1 cellular context compared by ENCODE assay signal in the genomic region with DNA sequence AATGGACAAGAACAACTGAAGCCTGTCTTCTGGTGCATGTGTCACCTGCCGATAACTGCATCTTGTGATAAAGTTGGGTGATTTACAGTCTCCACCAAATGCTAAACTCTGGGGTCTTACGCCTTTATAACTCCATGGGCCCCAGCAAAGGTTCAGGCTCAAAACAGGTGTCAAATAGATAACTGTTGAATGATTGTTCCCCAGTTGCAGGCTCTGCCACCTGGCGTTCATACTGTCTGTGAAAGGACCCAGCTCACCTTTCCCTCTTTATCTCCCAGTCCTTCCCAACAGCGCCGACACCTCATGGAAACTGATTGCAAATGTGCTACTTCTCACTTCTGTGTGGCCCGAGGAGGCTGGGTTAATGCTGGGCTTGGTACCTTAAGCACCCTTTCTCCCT.
TF ChIP-seq lines count a peak whose summit lies in the region.

No MANE protein-coding gene starts in this region.

TF ChIP-seq in GM12878, 131 proteins besides CTCF, POLR2A, EP300 and RAD21:
- TF ChIP-seq TBL1XR1 (IDR thresholded peaks at IDR 0.05; ENCODE audit: low read depth, low read length) (no peak), TAF1 (IDR thresholded peaks at IDR 0.05; ENCODE audit: borderline replicate concordance, low read depth, low read length) (no peak), POLR2AphosphoS2 (IDR thresholded peaks at IDR 0.05; ENCODE audit: low read depth, low read length) (no peak), HDAC6 (IDR thresholded peaks at IDR 0.05; ENCODE audit: unreplicated experiment) (no peak), NR2F1 (conservative IDR thresholded peaks at IDR 0.05) (no peak), SMAD1 (IDR thresholded peaks at IDR 0.05; ENCODE audit: low read depth, partially characterized antibody) (no peak), JUNB (IDR thresholded peaks at IDR 0.05) (no peak), ZBED1 (IDR thresholded peaks at IDR 0.05; ENCODE audit: borderline replicate concordance) (no peak), LARP7 (IDR thresholded peaks at IDR 0.05) (no peak), PAX8 (IDR thresholded peaks at IDR 0.05) (no peak), MTA2 (IDR thresholded peaks at IDR 0.05; ENCODE audit: low read depth) (no peak), CEBPB (IDR thresholded peaks at IDR 0.05; ENCODE audit: borderline replicate concordance in 1 of 2, low read depth in 2 of 2, low read length in 2 of 2) (no peak), POU2F2 (IDR thresholded peaks at IDR 0.05; ENCODE audit: borderline replicate concordance, low read depth, low read length) (no peak), ZZZ3 (IDR thresholded peaks at IDR 0.05; ENCODE audit: control insufficient read depth, insufficient read length, low read depth) (no peak)
- TF ChIP-seq, protein P1, sequence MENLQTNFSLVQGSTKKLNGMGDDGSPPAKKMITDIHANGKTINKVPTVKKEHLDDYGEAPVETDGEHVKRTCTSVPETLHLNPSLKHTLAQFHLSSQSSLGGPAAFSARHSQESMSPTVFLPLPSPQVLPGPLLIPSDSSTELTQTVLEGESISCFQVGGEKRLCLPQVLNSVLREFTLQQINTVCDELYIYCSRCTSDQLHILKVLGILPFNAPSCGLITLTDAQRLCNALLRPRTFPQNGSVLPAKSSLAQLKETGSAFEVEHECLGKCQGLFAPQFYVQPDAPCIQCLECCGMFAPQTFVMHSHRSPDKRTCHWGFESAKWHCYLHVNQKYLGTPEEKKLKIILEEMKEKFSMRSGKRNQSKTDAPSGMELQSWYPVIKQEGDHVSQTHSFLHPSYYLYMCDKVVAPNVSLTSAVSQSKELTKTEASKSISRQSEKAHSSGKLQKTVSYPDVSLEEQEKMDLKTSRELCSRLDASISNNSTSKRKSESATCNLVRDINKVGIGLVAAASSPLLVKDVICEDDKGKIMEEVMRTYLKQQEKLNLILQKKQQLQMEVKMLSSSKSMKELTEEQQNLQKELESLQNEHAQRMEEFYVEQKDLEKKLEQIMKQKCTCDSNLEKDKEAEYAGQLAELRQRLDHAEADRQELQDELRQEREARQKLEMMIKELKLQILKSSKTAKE (IDR thresholded peaks at IDR 0.05; ENCODE audit: low read depth, poor library complexity, severe bottlenecking): no peak
- TF ChIP-seq, protein P2, sequence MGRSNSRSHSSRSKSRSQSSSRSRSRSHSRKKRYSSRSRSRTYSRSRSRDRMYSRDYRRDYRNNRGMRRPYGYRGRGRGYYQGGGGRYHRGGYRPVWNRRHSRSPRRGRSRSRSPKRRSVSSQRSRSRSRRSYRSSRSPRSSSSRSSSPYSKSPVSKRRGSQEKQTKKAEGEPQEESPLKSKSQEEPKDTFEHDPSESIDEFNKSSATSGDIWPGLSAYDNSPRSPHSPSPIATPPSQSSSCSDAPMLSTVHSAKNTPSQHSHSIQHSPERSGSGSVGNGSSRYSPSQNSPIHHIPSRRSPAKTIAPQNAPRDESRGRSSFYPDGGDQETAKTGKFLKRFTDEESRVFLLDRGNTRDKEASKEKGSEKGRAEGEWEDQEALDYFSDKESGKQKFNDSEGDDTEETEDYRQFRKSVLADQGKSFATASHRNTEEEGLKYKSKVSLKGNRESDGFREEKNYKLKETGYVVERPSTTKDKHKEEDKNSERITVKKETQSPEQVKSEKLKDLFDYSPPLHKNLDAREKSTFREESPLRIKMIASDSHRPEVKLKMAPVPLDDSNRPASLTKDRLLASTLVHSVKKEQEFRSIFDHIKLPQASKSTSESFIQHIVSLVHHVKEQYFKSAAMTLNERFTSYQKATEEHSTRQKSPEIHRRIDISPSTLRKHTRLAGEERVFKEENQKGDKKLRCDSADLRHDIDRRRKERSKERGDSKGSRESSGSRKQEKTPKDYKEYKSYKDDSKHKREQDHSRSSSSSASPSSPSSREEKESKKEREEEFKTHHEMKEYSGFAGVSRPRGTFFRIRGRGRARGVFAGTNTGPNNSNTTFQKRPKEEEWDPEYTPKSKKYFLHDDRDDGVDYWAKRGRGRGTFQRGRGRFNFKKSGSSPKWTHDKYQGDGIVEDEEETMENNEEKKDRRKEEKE (IDR thresholded peaks at IDR 0.05): no peak
- TF ChIP-seq, protein P3, sequence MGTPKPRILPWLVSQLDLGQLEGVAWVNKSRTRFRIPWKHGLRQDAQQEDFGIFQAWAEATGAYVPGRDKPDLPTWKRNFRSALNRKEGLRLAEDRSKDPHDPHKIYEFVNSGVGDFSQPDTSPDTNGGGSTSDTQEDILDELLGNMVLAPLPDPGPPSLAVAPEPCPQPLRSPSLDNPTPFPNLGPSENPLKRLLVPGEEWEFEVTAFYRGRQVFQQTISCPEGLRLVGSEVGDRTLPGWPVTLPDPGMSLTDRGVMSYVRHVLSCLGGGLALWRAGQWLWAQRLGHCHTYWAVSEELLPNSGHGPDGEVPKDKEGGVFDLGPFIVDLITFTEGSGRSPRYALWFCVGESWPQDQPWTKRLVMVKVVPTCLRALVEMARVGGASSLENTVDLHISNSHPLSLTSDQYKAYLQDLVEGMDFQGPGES (IDR thresholded peaks at IDR 0.05): no peak
- TF ChIP-seq, protein P4, sequence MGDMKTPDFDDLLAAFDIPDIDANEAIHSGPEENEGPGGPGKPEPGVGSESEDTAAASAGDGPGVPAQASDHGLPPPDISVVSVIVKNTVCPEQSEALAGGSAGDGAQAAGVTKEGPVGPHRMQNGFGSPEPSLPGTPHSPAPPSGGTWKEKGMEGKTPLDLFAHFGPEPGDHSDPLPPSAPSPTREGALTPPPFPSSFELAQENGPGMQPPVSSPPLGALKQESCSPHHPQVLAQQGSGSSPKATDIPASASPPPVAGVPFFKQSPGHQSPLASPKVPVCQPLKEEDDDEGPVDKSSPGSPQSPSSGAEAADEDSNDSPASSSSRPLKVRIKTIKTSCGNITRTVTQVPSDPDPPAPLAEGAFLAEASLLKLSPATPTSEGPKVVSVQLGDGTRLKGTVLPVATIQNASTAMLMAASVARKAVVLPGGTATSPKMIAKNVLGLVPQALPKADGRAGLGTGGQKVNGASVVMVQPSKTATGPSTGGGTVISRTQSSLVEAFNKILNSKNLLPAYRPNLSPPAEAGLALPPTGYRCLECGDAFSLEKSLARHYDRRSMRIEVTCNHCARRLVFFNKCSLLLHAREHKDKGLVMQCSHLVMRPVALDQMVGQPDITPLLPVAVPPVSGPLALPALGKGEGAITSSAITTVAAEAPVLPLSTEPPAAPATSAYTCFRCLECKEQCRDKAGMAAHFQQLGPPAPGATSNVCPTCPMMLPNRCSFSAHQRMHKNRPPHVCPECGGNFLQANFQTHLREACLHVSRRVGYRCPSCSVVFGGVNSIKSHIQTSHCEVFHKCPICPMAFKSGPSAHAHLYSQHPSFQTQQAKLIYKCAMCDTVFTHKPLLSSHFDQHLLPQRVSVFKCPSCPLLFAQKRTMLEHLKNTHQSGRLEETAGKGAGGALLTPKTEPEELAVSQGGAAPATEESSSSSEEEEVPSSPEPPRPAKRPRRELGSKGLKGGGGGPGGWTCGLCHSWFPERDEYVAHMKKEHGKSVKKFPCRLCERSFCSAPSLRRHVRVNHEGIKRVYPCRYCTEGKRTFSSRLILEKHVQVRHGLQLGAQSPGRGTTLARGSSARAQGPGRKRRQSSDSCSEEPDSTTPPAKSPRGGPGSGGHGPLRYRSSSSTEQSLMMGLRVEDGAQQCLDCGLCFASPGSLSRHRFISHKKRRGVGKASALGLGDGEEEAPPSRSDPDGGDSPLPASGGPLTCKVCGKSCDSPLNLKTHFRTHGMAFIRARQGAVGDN (IDR thresholded peaks at IDR 0.05): no peak
- TF ChIP-seq, protein P5, sequence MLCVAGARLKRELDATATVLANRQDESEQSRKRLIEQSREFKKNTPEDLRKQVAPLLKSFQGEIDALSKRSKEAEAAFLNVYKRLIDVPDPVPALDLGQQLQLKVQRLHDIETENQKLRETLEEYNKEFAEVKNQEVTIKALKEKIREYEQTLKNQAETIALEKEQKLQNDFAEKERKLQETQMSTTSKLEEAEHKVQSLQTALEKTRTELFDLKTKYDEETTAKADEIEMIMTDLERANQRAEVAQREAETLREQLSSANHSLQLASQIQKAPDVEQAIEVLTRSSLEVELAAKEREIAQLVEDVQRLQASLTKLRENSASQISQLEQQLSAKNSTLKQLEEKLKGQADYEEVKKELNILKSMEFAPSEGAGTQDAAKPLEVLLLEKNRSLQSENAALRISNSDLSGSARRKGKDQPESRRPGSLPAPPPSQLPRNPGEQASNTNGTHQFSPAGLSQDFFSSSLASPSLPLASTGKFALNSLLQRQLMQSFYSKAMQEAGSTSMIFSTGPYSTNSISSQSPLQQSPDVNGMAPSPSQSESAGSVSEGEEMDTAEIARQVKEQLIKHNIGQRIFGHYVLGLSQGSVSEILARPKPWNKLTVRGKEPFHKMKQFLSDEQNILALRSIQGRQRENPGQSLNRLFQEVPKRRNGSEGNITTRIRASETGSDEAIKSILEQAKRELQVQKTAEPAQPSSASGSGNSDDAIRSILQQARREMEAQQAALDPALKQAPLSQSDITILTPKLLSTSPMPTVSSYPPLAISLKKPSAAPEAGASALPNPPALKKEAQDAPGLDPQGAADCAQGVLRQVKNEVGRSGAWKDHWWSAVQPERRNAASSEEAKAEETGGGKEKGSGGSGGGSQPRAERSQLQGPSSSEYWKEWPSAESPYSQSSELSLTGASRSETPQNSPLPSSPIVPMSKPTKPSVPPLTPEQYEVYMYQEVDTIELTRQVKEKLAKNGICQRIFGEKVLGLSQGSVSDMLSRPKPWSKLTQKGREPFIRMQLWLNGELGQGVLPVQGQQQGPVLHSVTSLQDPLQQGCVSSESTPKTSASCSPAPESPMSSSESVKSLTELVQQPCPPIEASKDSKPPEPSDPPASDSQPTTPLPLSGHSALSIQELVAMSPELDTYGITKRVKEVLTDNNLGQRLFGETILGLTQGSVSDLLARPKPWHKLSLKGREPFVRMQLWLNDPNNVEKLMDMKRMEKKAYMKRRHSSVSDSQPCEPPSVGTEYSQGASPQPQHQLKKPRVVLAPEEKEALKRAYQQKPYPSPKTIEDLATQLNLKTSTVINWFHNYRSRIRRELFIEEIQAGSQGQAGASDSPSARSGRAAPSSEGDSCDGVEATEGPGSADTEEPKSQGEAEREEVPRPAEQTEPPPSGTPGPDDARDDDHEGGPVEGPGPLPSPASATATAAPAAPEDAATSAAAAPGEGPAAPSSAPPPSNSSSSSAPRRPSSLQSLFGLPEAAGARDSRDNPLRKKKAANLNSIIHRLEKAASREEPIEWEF (IDR thresholded peaks at IDR 0.05; ENCODE audit: insufficient replicate concordance, low read depth, low read length): no peak
- TF ChIP-seq, protein P6, sequence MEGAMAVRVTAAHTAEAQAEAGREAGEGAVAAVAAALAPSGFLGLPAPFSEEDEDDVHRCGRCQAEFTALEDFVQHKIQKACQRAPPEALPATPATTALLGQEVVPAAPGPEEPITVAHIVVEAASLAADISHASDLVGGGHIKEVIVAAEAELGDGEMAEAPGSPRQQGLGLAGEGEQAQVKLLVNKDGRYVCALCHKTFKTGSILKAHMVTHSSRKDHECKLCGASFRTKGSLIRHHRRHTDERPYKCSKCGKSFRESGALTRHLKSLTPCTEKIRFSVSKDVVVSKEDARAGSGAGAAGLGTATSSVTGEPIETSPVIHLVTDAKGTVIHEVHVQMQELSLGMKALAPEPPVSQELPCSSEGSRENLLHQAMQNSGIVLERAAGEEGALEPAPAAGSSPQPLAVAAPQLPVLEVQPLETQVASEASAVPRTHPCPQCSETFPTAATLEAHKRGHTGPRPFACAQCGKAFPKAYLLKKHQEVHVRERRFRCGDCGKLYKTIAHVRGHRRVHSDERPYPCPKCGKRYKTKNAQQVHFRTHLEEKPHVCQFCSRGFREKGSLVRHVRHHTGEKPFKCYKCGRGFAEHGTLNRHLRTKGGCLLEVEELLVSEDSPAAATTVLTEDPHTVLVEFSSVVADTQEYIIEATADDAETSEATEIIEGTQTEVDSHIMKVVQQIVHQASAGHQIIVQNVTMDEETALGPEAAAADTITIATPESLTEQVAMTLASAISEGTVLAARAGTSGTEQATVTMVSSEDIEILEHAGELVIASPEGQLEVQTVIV (IDR thresholded peaks at IDR 0.05; ENCODE audit: borderline replicate concordance, partially characterized antibody): no peak
